Comparison of ENCODE assay signal across 9 cellular contexts in the genomic region with DNA sequence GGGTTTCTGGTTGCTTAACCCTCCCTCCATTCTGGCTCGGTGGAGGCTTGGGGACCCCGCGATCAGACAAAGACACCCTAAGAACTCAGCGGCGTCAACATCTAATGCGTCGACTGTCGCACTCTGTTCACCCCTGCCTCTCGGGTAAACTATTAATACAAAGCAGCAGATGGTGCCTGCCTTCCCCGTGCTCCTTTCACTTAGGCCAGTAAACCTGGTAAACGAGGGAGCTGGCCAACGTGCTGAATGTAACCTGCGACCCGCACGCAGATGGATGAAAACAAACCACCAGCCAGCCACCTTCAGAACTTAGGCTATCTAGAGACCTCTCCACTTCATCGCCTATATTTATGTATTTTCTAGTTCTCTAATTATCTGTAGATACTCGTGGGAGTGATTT. TPM values are rescaled to one million over a fixed set of nuclear protein-coding genes. Genes with fewer than 3 reads are reported as not detected.
DNase-seq lines count a peak whose midpoint lies in the region; ATAC-seq and TF ChIP-seq lines count a peak whose summit lies in the region.
"Had no signal": no experiment of that assay in that cellular context is flagged by ENCODE, and none has a peak within 500 bp of the region (broad histone marks: within the 10 kb centered on the region; RNA-seq: fewer than 3 reads in every experiment).

No MANE protein-coding gene starts in this region.

- H2AFZ ChIP-seq in smooth muscle cell (ENCODE audit: low read depth) = no peak overlapping the region

- 1% methylated on average over 17 of the region's 17 CpGs for WGBS in smooth muscle cell (ENCODE audit: low lambda C conversion rate)

- TF ChIP-seq CTCF in smooth muscle cell (IDR thresholded peaks at IDR 0.05; ENCODE audit: borderline replicate concordance, insufficient read depth, poor library complexity, severe bottlenecking) = no peak

- peak overlapping the region; percentile 93 for H3K4me2 ChIP-seq in smooth muscle cell

- DNase-seq in NCI-H748 (lab: John Stamatoyannopoulos, UW; ENCODE audit: unreplicated experiment) = peak; percentile 74
- DNase-seq in NCI-H748 treated with DMSO at 0.1 percent for 48 hours (lab: John Stamatoyannopoulos, UW) = no peak
- peak; percentile 6 to 20 for DNase-seq in SJCRH30
- peak; percentile 8 for DNase-seq in glomerular visceral epithelial cell (ENCODE audit: extremely low spot score)
- DNase-seq in smooth muscle cell (lab: John Stamatoyannopoulos, UW; ENCODE audit: unreplicated experiment) = peak; percentile 8
- no peak for DNase-seq in KG1 (lab: John Stamatoyannopoulos, UW)

- no peak overlapping the region for H3K4me3 ChIP-seq in SJCRH30
- H3K4me3 ChIP-seq in smooth muscle cell = peak overlapping the region; percentile 48

- no peak overlapping the region for H3K27ac ChIP-seq in SJCRH30
- H3K27ac ChIP-seq in smooth muscle cell (ENCODE audit: low read depth) = no peak overlapping the region

- H4K20me1 ChIP-seq in smooth muscle cell (ENCODE audit: low read depth) = no peaks in the 10 kb centered on the region

- ATAC-seq in GM21717 (IDR thresholded peaks at IDR 0.05; ENCODE audit: unreplicated experiment) = no peak
- ATAC-seq in GM21360 (IDR thresholded peaks at IDR 0.05; ENCODE audit: unreplicated experiment) = no peak

- H3F3A ChIP-seq in smooth muscle cell (ENCODE audit: low read depth) = no peaks in the 10 kb centered on the region

- no peaks in the 10 kb centered on the region for H3K27me3 ChIP-seq in SJCRH30
- H3K27me3 ChIP-seq in smooth muscle cell (ENCODE audit: low read depth) = peaks cover 28% of the 10 kb centered on the region

- no peaks in the 10 kb centered on the region for H3K36me3 ChIP-seq in SJCRH30
- H3K36me3 ChIP-seq in smooth muscle cell (ENCODE audit: low read depth) = no peaks in the 10 kb centered on the region

- H3K9me3 ChIP-seq in SJCRH30 (replicated peaks) = no peaks in the 10 kb centered on the region
- H3K9me3 ChIP-seq in smooth muscle cell (replicated peaks; ENCODE audit: low read depth) = no peaks in the 10 kb centered on the region

- H3K79me2 ChIP-seq in smooth muscle cell (ENCODE audit: low read depth) = no peaks in the 10 kb centered on the region

- no peak overlapping the region for H3K9ac ChIP-seq in smooth muscle cell (ENCODE audit: low read depth)

- H3K4me1 ChIP-seq in SJCRH30 (no peaks in the 10 kb centered on the region), smooth muscle cell (ENCODE audit: low read depth) (peaks cover 17% of the 10 kb centered on the region)

RNA-seq across cellular contexts. Expression of a gene that starts 0.8 kb away (rescaled TPM):
- not detected in 2 replicates for total RNA-seq in SJCRH30 (2014; rRNA removed; shearing (Covaris generic))
- 11.2 and 38.4 TPM in 2 replicates for total RNA-seq in smooth muscle cell
- 4.4 and 5.1 TPM in 2 replicates for polyA plus RNA-seq in smooth muscle cell
- polyA plus RNA-seq: BJ had no signal

Comparison
In these comparisons a context has a peak if more than half of its experiments do, and no peak if none do; other contexts are left out.
1. DNase-seq: peak in NCI-H748 (single experiment), SJCRH30 (2 of 2), glomerular visceral epithelial cell (single experiment) and smooth muscle cell (single experiment); none in NCI-H748 treated with DMSO at 0.1 percent for 48 hours (single experiment) and KG1 (single experiment).
2. RNA of a gene that starts 0.8 kb away (total RNA-seq): 11.2 to 38.4 TPM in smooth muscle cell; not detected in SJCRH30; every median in the first group is over 10 times any median in the second.